ENCODE assay signal across 1 cellular context in the genomic region with DNA sequence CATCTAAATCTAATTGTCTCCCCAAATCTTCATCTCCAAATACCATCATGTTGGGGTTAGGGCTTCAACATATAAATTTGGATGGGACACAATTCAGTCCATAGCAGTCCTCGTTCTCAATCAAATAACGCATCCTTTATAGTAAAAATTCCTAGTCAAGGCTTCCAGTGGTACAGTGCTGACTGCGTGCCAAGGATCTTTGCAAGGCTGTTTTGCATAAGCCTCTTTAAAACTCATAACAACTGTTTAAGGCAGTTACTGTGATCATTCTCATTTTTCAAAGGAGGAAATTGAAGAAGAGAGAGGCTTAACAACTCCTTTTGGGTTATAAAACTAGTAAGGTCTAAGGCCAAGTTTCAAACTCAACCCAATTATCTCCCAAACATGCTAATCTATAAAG.
TF ChIP-seq lines count a peak whose summit lies in the region.

No MANE protein-coding gene starts in this region.

TF ChIP-seq in IMR-90, 13 proteins besides CTCF, POLR2A, EP300 and RAD21 (continued from another document):
- TF ChIP-seq, protein P1, sequence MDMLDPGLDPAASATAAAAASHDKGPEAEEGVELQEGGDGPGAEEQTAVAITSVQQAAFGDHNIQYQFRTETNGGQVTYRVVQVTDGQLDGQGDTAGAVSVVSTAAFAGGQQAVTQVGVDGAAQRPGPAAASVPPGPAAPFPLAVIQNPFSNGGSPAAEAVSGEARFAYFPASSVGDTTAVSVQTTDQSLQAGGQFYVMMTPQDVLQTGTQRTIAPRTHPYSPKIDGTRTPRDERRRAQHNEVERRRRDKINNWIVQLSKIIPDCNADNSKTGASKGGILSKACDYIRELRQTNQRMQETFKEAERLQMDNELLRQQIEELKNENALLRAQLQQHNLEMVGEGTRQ (IDR thresholded peaks at IDR 0.05; ENCODE audit: low read depth, low read length), result no peak
- TF ChIP-seq, protein P2, sequence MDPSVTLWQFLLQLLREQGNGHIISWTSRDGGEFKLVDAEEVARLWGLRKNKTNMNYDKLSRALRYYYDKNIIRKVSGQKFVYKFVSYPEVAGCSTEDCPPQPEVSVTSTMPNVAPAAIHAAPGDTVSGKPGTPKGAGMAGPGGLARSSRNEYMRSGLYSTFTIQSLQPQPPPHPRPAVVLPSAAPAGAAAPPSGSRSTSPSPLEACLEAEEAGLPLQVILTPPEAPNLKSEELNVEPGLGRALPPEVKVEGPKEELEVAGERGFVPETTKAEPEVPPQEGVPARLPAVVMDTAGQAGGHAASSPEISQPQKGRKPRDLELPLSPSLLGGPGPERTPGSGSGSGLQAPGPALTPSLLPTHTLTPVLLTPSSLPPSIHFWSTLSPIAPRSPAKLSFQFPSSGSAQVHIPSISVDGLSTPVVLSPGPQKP (IDR thresholded peaks at IDR 0.05; ENCODE audit: borderline replicate concordance, low read depth, low read length), result no peak
- TF ChIP-seq MAZ (IDR thresholded peaks at IDR 0.05; ENCODE audit: borderline replicate concordance, low read depth, low read length) (no peak), FOS (IDR thresholded peaks at IDR 0.05; ENCODE audit: low read depth, low read length) (no peak)
